7 cellular contexts compared by ENCODE assay signal in the genomic region with DNA sequence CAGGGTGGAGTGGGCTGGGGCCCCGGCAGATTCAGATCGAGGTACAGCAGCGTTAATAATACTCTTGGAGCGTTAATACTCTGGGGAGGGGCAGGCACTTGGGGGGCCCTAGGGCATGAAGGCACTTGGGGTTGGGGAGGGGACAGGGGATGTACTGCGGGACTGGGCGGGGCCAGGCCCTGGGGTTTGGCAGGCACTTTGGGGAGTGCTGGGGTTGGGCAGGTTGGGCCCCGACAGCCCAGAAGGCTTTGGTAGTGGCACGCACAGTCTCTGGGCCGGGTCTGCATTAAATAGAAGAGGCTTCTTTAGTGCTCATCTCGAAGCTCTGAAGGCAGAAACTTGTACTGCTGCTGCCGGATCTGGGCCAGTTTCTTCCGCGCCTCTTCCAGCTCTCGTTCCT. TPM values are rescaled to one million over a fixed set of nuclear protein-coding genes. Genes with fewer than 3 reads are reported as not detected.
DNase-seq lines count a peak whose midpoint lies in the region; TF ChIP-seq lines count a peak whose summit lies in the region.
"Had no signal": no experiment of that assay in that cellular context is flagged by ENCODE, and none has a peak within 500 bp of the region (broad histone marks: within the 10 kb centered on the region; RNA-seq: fewer than 3 reads in every experiment).

No MANE protein-coding gene starts in this region.

- no peaks in the 10 kb centered on the region for H3K27me3 ChIP-seq in esophagus squamous epithelium
- no peaks in the 10 kb centered on the region for H3K27me3 ChIP-seq in stomach smooth muscle (ENCODE audit: control insufficient read depth in 1 of 2, insufficient read depth in 2 of 2, low read length in 2 of 2)
- H3K27me3 ChIP-seq: Peyer's patch had no signal

- H3K27ac ChIP-seq in esophagus squamous epithelium = peak overlapping the region; percentile 63 to 90 (median 83)
- H3K27ac ChIP-seq in stomach smooth muscle (ENCODE audit: low read length) = peak overlapping the region; percentile 84
- H3K27ac ChIP-seq: VCaP had no signal

- TF ChIP-seq POLR2A in esophagus squamous epithelium (IDR thresholded peaks at IDR 0.05) = no peak

- H3K36me3 ChIP-seq in esophagus squamous epithelium (peaks cover 46 to 68% (median 50%) of the 10 kb centered on the region in 3 donors), stomach smooth muscle (ENCODE audit: control insufficient read depth in 2 of 2, insufficient read depth in 2 of 2, low read length in 2 of 2) (peaks cover 61 to 64% of the 10 kb centered on the region in 2 donors)

- no peak for DNase-seq in esophagus squamous epithelium (lab: John Stamatoyannopoulos, UW)
- no peak for DNase-seq in T1000 (lab: John Stamatoyannopoulos, UW)
- no peak for DNase-seq in Kasumi-1 (lab: John Stamatoyannopoulos, UW)

- H3K4me1 ChIP-seq in esophagus squamous epithelium = peaks cover 0 to 23% (median 7%) of the 10 kb centered on the region in 3 donors
- H3K4me1 ChIP-seq in stomach smooth muscle (ENCODE audit: control insufficient read depth, insufficient read depth, low read length) = peaks cover 22% of the 10 kb centered on the region

- intact Hi-C loops in esophagus squamous epithelium (cut with DNase I) = no loop called here

- 65 to 72% methylated on average over 4 to 7 of the region's 14 CpGs for WGBS in esophagus squamous epithelium, 2 donors

- H3K4me3 ChIP-seq in esophagus squamous epithelium = no peak overlapping the region
- H3K4me3 ChIP-seq in stomach smooth muscle (ENCODE audit: low read length in 2 of 2) = no peak overlapping the region
- H3K4me3 ChIP-seq: Peyer's patch had no signal

- H3K9ac ChIP-seq in stomach smooth muscle (ENCODE audit: low read length in 2 of 2) = peak overlapping the region in 1 of 2 donors; percentile 43

- TF ChIP-seq CTCF in esophagus squamous epithelium (IDR thresholded peaks at IDR 0.05) = no peak

- no peaks in the 10 kb centered on the region for H3K9me3 ChIP-seq in esophagus squamous epithelium
- no peaks in the 10 kb centered on the region for H3K9me3 ChIP-seq in stomach smooth muscle (ENCODE audit: control insufficient read depth in 2 of 2, low read length in 2 of 2)
- H3K9me3 ChIP-seq: Peyer's patch had no signal

RNA-seq across cellular contexts. Expression of gene TPM2, which starts 7.8 kb away (rescaled TPM):
- total RNA-seq in esophagus squamous epithelium = 1,000 to 10,000 TPM in 1 of 4 donors, 100 to 1,000 TPM in 2, 10 to 100 TPM in 1; 80.8 to 1,148 (median 217) TPM

RNA-seq across cellular contexts. Expression of gene CA9, which starts 23.8 kb away (rescaled TPM):
- 1 to 10 TPM in 1 of 4 donors, not detected in 3; 2.2 TPM for total RNA-seq in esophagus squamous epithelium
- total RNA-seq: activated T-helper 1 cell treated with anti-CD3 and anti-CD28 coated beads, Interleukin-12 subunit alpha, Interleukin-12 subunit beta, Interleukin-2, Interleukin-4 antibody, amounts not matched to agents 30 ng/mL and 10 ng/mL and 1 ng/mL, durations not matched to agents 14 hours and 24 hours and 36 hours had no signal

RNA-seq across cellular contexts. Expression of gene ARHGEF39, which starts 32.5 kb away (rescaled TPM):
- total RNA-seq in esophagus squamous epithelium = 10 to 100 TPM in 1 of 4 donors, 1 to 10 TPM in 3; 1.3 to 17.5 (median 5.1) TPM

RNA-seq across cellular contexts. Expression of gene TLN1, which starts 34.5 kb away (rescaled TPM):
- 100 to 1,000 TPM in 2 of 4 donors, 10 to 100 TPM in 2; 94.7 to 233 (median 112) TPM for total RNA-seq in esophagus squamous epithelium

RNA-seq across cellular contexts. Expression of gene CREB3, which starts 35.0 kb away (rescaled TPM):
- total RNA-seq in esophagus squamous epithelium = 10 to 100 TPM; 10.5 to 24.2 (median 19.2) TPM
